In the genomic region with DNA sequence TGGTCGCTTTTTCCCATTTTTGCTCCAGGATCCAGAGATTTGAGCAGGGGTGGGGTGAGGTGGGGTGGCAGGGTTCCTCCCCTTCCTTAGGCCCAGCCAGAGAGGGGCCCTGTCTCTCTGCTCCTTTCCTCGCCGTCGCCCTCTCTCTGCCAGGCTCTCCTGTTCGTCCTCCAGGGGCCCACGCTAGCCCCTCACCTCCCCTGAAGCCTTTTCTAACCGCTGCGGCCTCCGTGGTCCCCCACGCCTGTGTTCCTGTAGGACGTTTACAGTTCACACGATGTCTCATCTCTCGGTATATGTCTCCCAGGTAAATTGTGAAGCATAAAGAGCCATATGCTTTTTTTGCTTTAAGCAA, we compare ENCODE assay signal across 9 cellular contexts. TPM values are rescaled to one million over a fixed set of nuclear protein-coding genes. Genes with fewer than 3 reads are reported as not detected.
A peak's percentile ranks its signal among the peaks of the same experiment; 100 is the strongest.
DNase-seq lines count a peak whose midpoint lies in the region; ATAC-seq and TF ChIP-seq lines count a peak whose summit lies in the region.
"Had no signal": no experiment of that assay in that cellular context is flagged by ENCODE, and none has a peak within 500 bp of the region (broad histone marks: within the 10 kb centered on the region; RNA-seq: fewer than 3 reads in every experiment).

No MANE protein-coding gene starts in this region.

- DNase-seq in CD14-positive monocyte (ENCODE audit: low spot score) (no peak), dorsolateral prefrontal cortex (peak in 1 of 10 donors; percentile 7), superior temporal gyrus (ENCODE audit: extremely low spot score) (no peak)

- peak overlapping the region in 58 of 59 donors; percentile 30 to 73 (median 54) for H3K4me3 ChIP-seq in dorsolateral prefrontal cortex
- H3K4me3 ChIP-seq in neutrophil (ENCODE audit: low read depth in 1 of 2, low read length in 1 of 2): peak overlapping the region; percentile 26 to 51
- H3K4me3 ChIP-seq: body of pancreas had no signal

- ATAC-seq in HG02885 (IDR thresholded peaks at IDR 0.05; ENCODE audit: poor library complexity, unreplicated experiment) (peak; percentile 13), GM19452 (IDR thresholded peaks at IDR 0.05; ENCODE audit: unreplicated experiment) (no peak), HG02852 (IDR thresholded peaks at IDR 0.05; ENCODE audit: unreplicated experiment) (no peak), HG03039 (IDR thresholded peaks at IDR 0.05; ENCODE audit: unreplicated experiment) (no peak)

- intact Hi-C loops in CD14-positive monocyte (cut with micrococcal nuclease) (no loop called here), dorsolateral prefrontal cortex (cut with DNase I) (no loop called here)

- H3K27ac ChIP-seq in dorsolateral prefrontal cortex: peak overlapping the region in 54 of 59 donors; percentile 10 to 85 (median 72)
- H3K27ac ChIP-seq in neutrophil: no peak overlapping the region

- H3K4me1 ChIP-seq in neutrophil (ENCODE audit: control insufficient read depth in 1 of 2, insufficient read depth in 1 of 2, low read depth in 1 of 2, low read length in 1 of 2): peaks cover 9 to 13% of the 10 kb centered on the region in 2 experiments

- no peaks in the 10 kb centered on the region for H3K36me3 ChIP-seq in neutrophil

- H3K9me3 Mint-ChIP-seq in CD14-positive monocyte: peaks cover 0 to 3% (median 0%) of the 10 kb centered on the region in 7 donors

- H3K27me3 Mint-ChIP-seq in CD14-positive monocyte (ENCODE audit: low read depth in 3 of 3): peaks cover 9 to 19% (median 12%) of the 10 kb centered on the region in 3 donors

- peak overlapping the region; percentile 80 to 99 for H3K4me3 Mint-ChIP-seq in CD14-positive monocyte

- H3K9me3 ChIP-seq in neutrophil: no peaks in the 10 kb centered on the region
- H3K9me3 ChIP-seq: body of pancreas had no signal

- H3K27ac Mint-ChIP-seq in CD14-positive monocyte: peak overlapping the region in 3 of 7 donors; percentile 10 to 25 (median 11)

- TF ChIP-seq CTCF in CD14-positive monocyte (IDR thresholded peaks at IDR 0.05) (no peak), dorsolateral prefrontal cortex (IDR thresholded peaks at IDR 0.05 in 54 of 56, conservative IDR thresholded peaks at IDR 0.05 in 2 of 56; ENCODE audit: low read depth in 1 of 56, partially characterized antibody in 56 of 56) (no peak), neutrophil (IDR thresholded peaks at IDR 0.05) (no peak)

- H3K27me3 ChIP-seq in dorsolateral prefrontal cortex: no peaks in the 10 kb centered on the region
- peaks cover 35% of the 10 kb centered on the region for H3K27me3 ChIP-seq in neutrophil
- H3K27me3 ChIP-seq: body of pancreas had no signal

- peaks cover 17% of the 10 kb centered on the region for H3K4me1 Mint-ChIP-seq in CD14-positive monocyte

- H3K36me3 Mint-ChIP-seq in CD14-positive monocyte: no peaks in the 10 kb centered on the region

RNA-seq across cellular contexts. Expression of a gene that starts 49.9 kb away (rescaled TPM):
- polyA plus RNA-seq in CD14-positive monocyte: under 1 TPM; 0.05 to 0.76 TPM
- total RNA-seq in dorsolateral prefrontal cortex: 10 to 100 TPM in 1 of 120 experiments, 1 to 10 TPM in 118, under 1 TPM in 1; 0.42 to 10.1 (median 3.9) TPM
